ENCODE assay signal across 8 cellular contexts in the genomic region with DNA sequence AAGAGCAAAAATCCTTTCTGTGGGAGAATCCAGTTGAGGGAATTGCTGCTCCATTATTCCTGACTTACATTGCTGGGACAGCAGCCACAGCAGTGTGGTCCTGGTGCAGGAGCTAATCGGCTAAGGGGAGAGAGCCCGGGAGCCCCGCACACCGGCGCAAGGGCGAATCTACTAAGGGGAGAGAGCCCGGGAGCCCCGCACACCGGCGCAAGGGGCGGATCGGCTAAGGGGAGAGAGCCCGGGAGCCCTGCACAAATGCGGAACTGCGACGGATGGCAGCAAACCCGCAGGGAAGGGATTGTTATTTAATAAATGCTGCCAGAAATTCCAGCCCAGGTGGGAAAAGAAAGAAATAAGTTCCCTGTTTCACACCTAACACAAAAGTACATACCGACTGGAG.
"Had no signal": no experiment of that assay in that cellular context is flagged by ENCODE, and none has a peak within 500 bp of the region (broad histone marks: within the 10 kb centered on the region; RNA-seq: fewer than 3 reads in every experiment).

No MANE protein-coding gene starts in this region.

- H2AFZ ChIP-seq: GM23248 had no signal

- H3K4me3 Mint-ChIP-seq: H9 had no signal

- ATAC-seq: K562 had no signal

- H3K4me3 ChIP-seq: GM23248, K562 had no signal

- H3K27ac Mint-ChIP-seq: H9 had no signal

- FAIRE-seq: H1, H54, K562 had no signal

- H3K9ac ChIP-seq: GM23248 had no signal

- H3K27ac ChIP-seq: GM23248 had no signal

- DNase-seq: GM23248, H9, HCEC 1CT, IMR-90, KG1 had no signal

- H3K9me3 Mint-ChIP-seq: H9 had no signal
